22 cellular contexts compared by ENCODE assay signal in the genomic region with DNA sequence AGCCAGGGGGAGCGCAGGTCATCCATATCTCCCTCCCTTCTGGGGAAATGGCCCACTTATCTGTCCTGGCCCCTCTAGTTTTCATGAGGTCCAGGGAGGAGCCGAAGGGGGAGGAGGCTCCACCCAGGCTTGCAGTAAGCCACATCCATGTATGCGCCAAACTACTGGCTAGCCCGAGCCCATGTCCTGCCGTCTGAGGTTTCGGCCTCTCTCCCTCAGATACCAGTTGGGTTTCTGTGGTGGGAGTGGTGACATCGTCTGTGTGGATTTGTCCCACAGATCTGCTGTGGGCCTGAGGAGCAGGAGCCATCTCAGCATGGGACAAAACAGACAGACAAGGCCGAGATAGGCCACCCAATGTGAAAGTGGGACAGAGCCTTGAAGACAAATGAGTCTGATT.
"Had no signal": no experiment of that assay in that cellular context is flagged by ENCODE, and none has a peak within 500 bp of the region (broad histone marks: within the 10 kb centered on the region; RNA-seq: fewer than 3 reads in every experiment).

No MANE protein-coding gene starts in this region.

- DNase-seq: Kasumi-1, MM.1S, NCI-H1048, NCI-H1105, NCI-H1417, NCI-H1436 treated with DMSO at 0.1 percent for 48 hours, NCI-H1694, NCI-H187 treated with DMSO at 0.1 percent for 48 hours, NCI-H2081, NCI-H2107, NCI-H2227 treated with DMSO at 0.1 percent for 48 hours, NCI-H524, NCI-H526 treated with DMSO at 0.1 percent for 48 hours, NCI-H774, PC-3, SHP77 treated with DMSO at 0.1 percent for 48 hours had no signal

- H3K36me3 ChIP-seq: SJSA1 had no signal

- H3K27me3 ChIP-seq: SJSA1 had no signal

- H3K27ac ChIP-seq: KMS-11, RWPE1, SJSA1, SK-N-MC had no signal

- H3K4me1 ChIP-seq: SJSA1 had no signal

- H3K4me3 ChIP-seq: K562, SJSA1, SK-N-MC had no signal

- ATAC-seq: K562, Panc1, PC-3 had no signal

- H3K9me3 ChIP-seq: SJSA1 had no signal
